1 cellular context compared by ENCODE assay signal in genomic region chr17:35947156-35947585, GRCh38.
TF ChIP-seq lines count a peak whose summit lies in the region.

No MANE protein-coding gene starts in this region.

TF ChIP-seq in GM23338, 12 proteins besides CTCF, POLR2A, EP300 and RAD21:
- TF ChIP-seq ZNF462 (CRISPR knock-in tag; IDR thresholded peaks at IDR 0.05) (no peak), EZH2 (IDR thresholded peaks at IDR 0.05; ENCODE audit: low read depth, unreplicated experiment) (no peak), EZH2phosphoT487 (IDR thresholded peaks at IDR 0.05; ENCODE audit: unreplicated experiment) (no peak), POLR2AphosphoS5 (IDR thresholded peaks at IDR 0.05; ENCODE audit: low read depth) (no peak), ZNF114 (CRISPR knock-in tag; IDR thresholded peaks at IDR 0.05) (no peak), STAT1 (IDR thresholded peaks at IDR 0.05; ENCODE audit: unreplicated experiment) (no peak), NANOG (IDR thresholded peaks at IDR 0.05; ENCODE audit: borderline replicate concordance) (no peak), REST (IDR thresholded peaks at IDR 0.05; ENCODE audit: unreplicated experiment) (no peak), CREB1 (CRISPR knock-in tag; IDR thresholded peaks at IDR 0.05; ENCODE audit: low read depth) (no peak), ETS1 (IDR thresholded peaks at IDR 0.05) (no peak)
